In genomic region chr6:35465646-35466045, GRCh38 we compare ENCODE assay signal across 38 cellular contexts. TPM values are rescaled to one million over a fixed set of nuclear protein-coding genes. Genes with fewer than 3 reads are reported as not detected.
"Had no signal": no experiment of that assay in that cellular context is flagged by ENCODE, and none has a peak within 500 bp of the region (broad histone marks: within the 10 kb centered on the region; RNA-seq: fewer than 3 reads in every experiment).

No MANE protein-coding gene starts in this region.

- ATAC-seq: activated CD4-positive, CD25-positive, alpha-beta regulatory T cell treated with anti-CD3 and anti-CD28 coated beads, Interleukin-2, amount 50 U/mL, for 24 hours; activated naive CD8-positive, alpha-beta T cell treated with anti-CD3 and anti-CD28 coated beads, Interleukin-2, amount 50 U/mL, for 24 hours; activated T-cell treated with anti-CD3 and anti-CD28 coated beads, Interleukin-2, amount 50 U/mL, for 72 hours; gastroesophageal sphincter; T-helper 17 cell had no signal

- H3K36me3 ChIP-seq: breast epithelium, colonic mucosa had no signal

- H3K4me3 ChIP-seq: adrenal gland, breast epithelium, cardiac muscle cell, colonic mucosa, esophagus squamous epithelium, gastroesophageal sphincter had no signal

- H3K27ac ChIP-seq: adrenal gland, breast epithelium, cardiac muscle cell, colonic mucosa, epithelial cell of prostate, esophagus squamous epithelium, gastroesophageal sphincter, WERI-Rb-1 had no signal

- H3K4me3 Mint-ChIP-seq: activated B cell treated with CpG ODN at 0.5 μM for 24 hours; activated CD4-positive, alpha-beta memory T cell treated with anti-CD3 and anti-CD28 coated beads, Interleukin-2, amount 10 ng/mL, durations not matched to agents 7 days and 5 days; activated CD4-positive, alpha-beta T cell treated with anti-CD3 and anti-CD28 coated beads, Interleukin-2, amount 10 ng/mL, durations not matched to agents 7 days and 5 days; activated naive CD4-positive, alpha-beta T cell treated with anti-CD3 and anti-CD28 coated beads, Interleukin-2, amount 50 U/mL, for 24 hours; activated naive CD8-positive, alpha-beta T cell treated with anti-CD3 and anti-CD28 coated beads for 36 hours; activated naive CD8-positive, alpha-beta T cell treated with anti-CD3 and anti-CD28 coated beads, Interleukin-2, amount 50 U/mL, for 24 hours; activated T-cell treated with anti-CD3 and anti-CD28 coated beads, Interleukin-2, amount 50 U/mL, for 24 hours; activated T-cell treated with anti-CD3 and anti-CD28 coated beads, Interleukin-2, amount 50 U/mL, for 72 hours; T-helper 17 cell; T-helper 2 cell treated with Interferon-gamma antibody and Interleukin-4, amounts not matched to agents 5 μg/mL and 100 μg/mL, for 36 hours had no signal

- H3K27ac Mint-ChIP-seq: activated B cell treated with CpG ODN at 0.5 μM for 24 hours; activated CD4-positive, alpha-beta memory T cell treated with anti-CD3 and anti-CD28 coated beads, Interleukin-2, amount 10 ng/mL, durations not matched to agents 7 days and 5 days; activated CD4-positive, alpha-beta T cell treated with anti-CD3 and anti-CD28 coated beads, Interleukin-2, amount 10 ng/mL, durations not matched to agents 7 days and 5 days; activated naive CD4-positive, alpha-beta T cell treated with anti-CD3 and anti-CD28 coated beads, Interleukin-2, amount 50 U/mL, for 24 hours; activated naive CD8-positive, alpha-beta T cell treated with anti-CD3 and anti-CD28 coated beads for 36 hours; activated naive CD8-positive, alpha-beta T cell treated with anti-CD3 and anti-CD28 coated beads, Interleukin-2, amount 50 U/mL, for 24 hours; activated T-cell treated with anti-CD3 and anti-CD28 coated beads, Interleukin-2, amount 50 U/mL, for 24 hours; activated T-cell treated with anti-CD3 and anti-CD28 coated beads, Interleukin-2, amount 50 U/mL, for 72 hours; brain; T-helper 17 cell; T-helper 2 cell treated with Interferon-gamma antibody and Interleukin-4, amounts not matched to agents 5 μg/mL and 100 μg/mL, for 36 hours had no signal

- H3K9me3 ChIP-seq: adrenal gland, breast epithelium, colonic mucosa, esophagus squamous epithelium, gastroesophageal sphincter had no signal

- FAIRE-seq: endometrium, endothelial cell of umbilical vein had no signal

- H3K9me3 Mint-ChIP-seq: activated B cell treated with CpG ODN at 0.5 μM for 24 hours; activated CD4-positive, alpha-beta memory T cell treated with anti-CD3 and anti-CD28 coated beads, Interleukin-2, amount 10 ng/mL, durations not matched to agents 7 days and 5 days; activated CD4-positive, alpha-beta T cell treated with anti-CD3 and anti-CD28 coated beads, Interleukin-2, amount 10 ng/mL, durations not matched to agents 7 days and 5 days; activated naive CD4-positive, alpha-beta T cell treated with anti-CD3 and anti-CD28 coated beads, Interleukin-2, amount 50 U/mL, for 24 hours; activated naive CD8-positive, alpha-beta T cell treated with anti-CD3 and anti-CD28 coated beads, Interleukin-2, amount 50 U/mL, for 24 hours; activated T-cell treated with anti-CD3 and anti-CD28 coated beads, Interleukin-2, amount 50 U/mL, for 24 hours; activated T-cell treated with anti-CD3 and anti-CD28 coated beads, Interleukin-2, amount 50 U/mL, for 72 hours; brain; T-helper 2 cell treated with Interferon-gamma antibody and Interleukin-4, amounts not matched to agents 5 μg/mL and 100 μg/mL, for 36 hours had no signal

- H3K27me3 ChIP-seq: adrenal gland, breast epithelium, cardiac muscle cell, colonic mucosa, esophagus squamous epithelium, gastroesophageal sphincter had no signal

- H3K4me1 ChIP-seq: colonic mucosa had no signal

- DNase-seq: activated B cell treated with CpG ODN at 0.5 μM for 24 hours; activated CD4-positive, alpha-beta memory T cell treated with anti-CD3 and anti-CD28 coated beads, Interleukin-2, amount 10 ng/mL, durations not matched to agents 7 days and 5 days; activated CD4-positive, alpha-beta T cell treated with anti-CD3 and anti-CD28 coated beads, Interleukin-2, amount 10 ng/mL, durations not matched to agents 7 days and 5 days; activated CD4-positive, alpha-beta T cell treated with anti-CD3 and anti-CD28 coated beads, Interleukin-2, amount 50 U/mL, for 4 hours; activated CD8-positive, alpha-beta memory T cell treated with anti-CD3 and anti-CD28 coated beads, Interleukin-2, amount 50 U/mL, for 48 hours; activated gamma-delta T cell; activated naive CD4-positive, alpha-beta T cell treated with Interleukin-2 at 50 U/mL for 16 hours; activated naive CD8-positive, alpha-beta T cell treated with anti-CD3 and anti-CD28 coated beads for 36 hours; activated naive CD8-positive, alpha-beta T cell treated with anti-CD3 and anti-CD28 coated beads, Interleukin-2, amount 50 U/mL, for 24 hours; activated T-cell treated with anti-CD3 and anti-CD28 coated beads for 4 hours; activated T-cell treated with anti-CD3 and anti-CD28 coated beads, Interleukin-2, amount 50 U/mL, for 24 hours; activated T-cell treated with anti-CD3 and anti-CD28 coated beads, Interleukin-2, amount 50 U/mL, for 72 hours; adrenal gland; amygdala; aorta; central memory CD4-positive, alpha-beta T cell; cerebellar nuclear complex; colonic mucosa; effector CD8-positive, alpha-beta T cell; esophagus squamous epithelium; foreskin melanocyte; T-helper 17 cell; T1000; WERI-Rb-1 had no signal

- H3K27me3 Mint-ChIP-seq: activated B cell treated with CpG ODN at 0.5 μM for 24 hours; activated CD4-positive, alpha-beta memory T cell treated with anti-CD3 and anti-CD28 coated beads, Interleukin-2, amount 10 ng/mL, durations not matched to agents 7 days and 5 days; activated CD4-positive, alpha-beta T cell treated with anti-CD3 and anti-CD28 coated beads, Interleukin-2, amount 10 ng/mL, durations not matched to agents 7 days and 5 days; activated naive CD4-positive, alpha-beta T cell treated with anti-CD3 and anti-CD28 coated beads, Interleukin-2, amount 50 U/mL, for 24 hours; activated naive CD8-positive, alpha-beta T cell treated with anti-CD3 and anti-CD28 coated beads, Interleukin-2, amount 50 U/mL, for 24 hours; activated T-cell treated with anti-CD3 and anti-CD28 coated beads, Interleukin-2, amount 50 U/mL, for 24 hours; T-helper 17 cell had no signal

RNA-seq across cellular contexts. Expression of gene TULP1, which starts 47.0 kb away (rescaled TPM):
- total RNA-seq: activated B cell treated with CpG ODN at 0.5 μM for 24 hours; activated CD4-positive, alpha-beta memory T cell treated with anti-CD3 and anti-CD28 coated beads, Interleukin-2, amount 10 ng/mL, durations not matched to agents 7 days and 5 days; activated CD4-positive, alpha-beta T cell treated with anti-CD3 and anti-CD28 coated beads, Interleukin-2, amount 10 ng/mL, durations not matched to agents 7 days and 5 days; activated naive CD8-positive, alpha-beta T cell treated with anti-CD3 and anti-CD28 coated beads for 36 hours; activated T-cell treated with anti-CD3 and anti-CD28 coated beads, Interleukin-2, amount 50 U/mL, for 72 hours; adrenal gland; aorta; breast epithelium; colonic mucosa; dermis microvascular lymphatic vessel endothelial cell; endothelial cell of umbilical vein; esophagus squamous epithelium; fibroblast of lung; fibroblast of villous mesenchyme; glomerular endothelial cell; T-helper 17 cell had no signal
- polyA plus RNA-seq: endothelial cell of umbilical vein, fibroblast of lung had no signal
